In the genomic region with DNA sequence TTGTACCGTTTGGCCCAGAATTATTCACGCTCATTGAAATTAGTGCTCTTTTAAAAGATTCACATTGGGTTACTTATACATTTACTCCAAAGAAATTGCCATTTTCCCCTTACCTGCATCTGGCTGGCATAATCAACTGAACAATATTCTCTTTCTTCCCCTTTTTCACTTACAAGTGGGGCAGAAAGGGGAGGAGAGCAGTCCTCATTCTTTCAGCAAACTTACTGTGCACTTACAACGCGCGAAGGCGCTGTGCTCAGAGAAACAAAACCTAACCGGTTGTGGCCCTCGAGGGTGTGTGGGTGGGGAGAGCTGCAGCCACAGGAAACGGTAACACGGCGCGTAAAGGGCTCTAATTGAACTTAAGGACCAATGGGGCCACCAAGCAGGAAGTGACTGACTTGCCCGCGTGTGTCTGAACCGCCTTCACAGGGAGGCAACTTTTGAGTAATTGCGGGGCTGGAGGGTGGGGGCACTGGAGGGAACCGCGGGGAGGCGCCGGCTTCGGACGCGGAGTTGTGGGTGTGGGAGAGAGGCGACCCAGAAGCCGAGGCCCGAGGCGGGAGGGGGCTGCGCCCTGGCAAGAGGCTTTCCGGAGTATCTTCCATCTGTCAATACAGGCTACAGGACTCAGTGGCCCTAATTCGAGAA, we compare ENCODE assay signal across 8 cellular contexts. TPM values are rescaled to one million over a fixed set of nuclear protein-coding genes. Genes with fewer than 3 reads are reported as not detected.
DNase-seq lines count a peak whose midpoint lies in the region; ATAC-seq and TF ChIP-seq lines count a peak whose summit lies in the region.

No MANE protein-coding gene starts in this region.

- H3K36me3 ChIP-seq in BE2C: peaks cover 11% of the 10 kb centered on the region

- no peaks in the 10 kb centered on the region for H3K4me1 ChIP-seq in BE2C

- DNase-seq in BE2C: peak; percentile 81
- DNase-seq in GM19238 (ENCODE audit: insufficient read length, low spot score): peak; percentile 83
- DNase-seq in NCI-H510A (lab: John Stamatoyannopoulos, UW): peak; percentile 94
- peak; percentile 82 to 85 for DNase-seq in activated CD4-positive, alpha-beta T cell treated with anti-CD3 and anti-CD28 coated beads for 24 hours (ENCODE audit: low read depth in 2 of 2)
- DNase-seq in choroid plexus epithelial cell (ENCODE audit: low read depth): peak; percentile 94
- peak; percentile 96 for DNase-seq in left kidney (ENCODE audit: low read depth, low spot score)
- DNase-seq in stimulated activated CD4-positive, alpha-beta T cell treated with anti-CD3 and anti-CD28 coated beads, Interleukin-2, amount 100 ng/mL, for 48 hours: peak; percentile 78 to 84

- H3K4me3 ChIP-seq in BE2C (ENCODE audit: low read depth, low read length): peak overlapping the region; percentile 95
- peak overlapping the region; percentile 71 for H3K4me3 ChIP-seq in choroid plexus epithelial cell (ENCODE audit: low read depth, low read length)

- TF ChIP-seq CTCF in BE2C (IDR thresholded peaks at IDR 0.05; ENCODE audit: low read depth, low read length) (peak; percentile 42), choroid plexus epithelial cell (conservative IDR thresholded peaks at IDR 0.05; ENCODE audit: low read depth, low read length) (peak; percentile 74)

- no peaks in the 10 kb centered on the region for H3K9me3 ChIP-seq in BE2C

- peak; percentile 62 for ATAC-seq in HG03439 (IDR thresholded peaks at IDR 0.05; ENCODE audit: unreplicated experiment)

- H3K27me3 ChIP-seq in BE2C: no peaks in the 10 kb centered on the region

RNA-seq across cellular contexts. Expression of a gene that starts 0.7 kb away (rescaled TPM):
- 24.7 TPM for polyA plus RNA-seq in BE2C (2012; ENCODE audit: insufficient read depth, insufficient read length, low read depth)

RNA-seq across cellular contexts. Expression of a gene that starts 21.2 kb away (rescaled TPM):
- polyA plus RNA-seq in BE2C (2012; ENCODE audit: insufficient read depth, insufficient read length, low read depth): 57.4 TPM

RNA-seq across cellular contexts. Expression of a gene that starts 45.8 kb away (rescaled TPM):
- polyA plus RNA-seq in BE2C (2012; ENCODE audit: insufficient read depth, insufficient read length, low read depth): not detected

Comparison
In these comparisons a context has a peak if more than half of its experiments do, and no peak if none do; other contexts are left out.
1. Peak in every context shown above with its lines: DNase-seq, ATAC-seq and H3K4me3 ChIP-seq.